In the genomic region with DNA sequence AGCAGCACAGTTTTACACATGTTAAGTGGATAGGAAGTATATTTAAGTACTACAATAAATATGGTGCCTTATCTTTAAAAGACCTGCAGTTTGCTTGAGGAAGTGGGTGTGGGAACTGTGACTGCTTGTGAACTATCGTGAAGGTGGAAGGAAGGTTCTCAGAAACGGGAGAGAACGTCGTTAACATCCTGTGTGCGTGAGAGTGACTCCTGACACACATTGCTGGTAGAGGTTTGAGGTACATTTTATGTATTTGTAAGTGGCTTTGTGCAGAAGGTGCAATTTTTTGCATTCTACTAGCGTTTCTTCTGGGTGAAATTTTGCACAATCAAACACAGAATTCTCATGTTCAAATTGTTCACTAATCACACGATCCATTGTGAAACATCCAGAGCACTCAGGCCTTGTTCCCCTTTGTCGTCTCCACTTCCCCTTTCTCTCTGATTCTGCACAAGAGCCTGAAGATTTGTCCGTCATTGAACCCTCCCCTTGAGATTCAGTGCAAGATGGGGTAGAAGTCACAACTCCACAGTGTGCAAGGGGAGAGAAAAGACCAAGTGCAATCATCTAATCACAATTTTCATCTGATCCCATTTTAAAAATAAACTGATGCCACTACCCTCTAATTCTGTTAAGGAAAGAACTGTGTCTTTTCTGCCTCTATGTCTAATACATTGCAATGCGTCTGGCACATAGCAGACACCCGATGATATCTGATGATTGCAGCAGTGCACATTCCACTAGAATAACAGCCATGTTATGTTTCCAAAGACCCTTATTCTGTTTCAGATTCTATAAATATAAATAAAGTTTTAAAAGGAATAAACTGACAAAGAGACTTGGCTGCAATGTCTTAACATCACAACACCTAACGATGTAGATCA, we compare ENCODE assay signal across 22 cellular contexts.
DNase-seq lines count a peak whose midpoint lies in the region; ATAC-seq and TF ChIP-seq lines count a peak whose summit lies in the region.
"Had no signal": no experiment of that assay in that cellular context is flagged by ENCODE, and none has a peak within 500 bp of the region (broad histone marks: within the 10 kb centered on the region; RNA-seq: fewer than 3 reads in every experiment).

No MANE protein-coding gene starts in this region.

- no peaks in the 10 kb centered on the region for H3K36me3 Mint-ChIP-seq in CD4-positive, alpha-beta T cell (ENCODE audit: low read depth)
- no peaks in the 10 kb centered on the region for H3K36me3 Mint-ChIP-seq in T-helper 2 cell treated with Interferon-gamma antibody and Interleukin-4, amounts not matched to agents 5 μg/mL and 100 μg/mL, for 36 hours (ENCODE audit: low read depth)
- H3K36me3 Mint-ChIP-seq: memory B cell had no signal

- peak overlapping the region; percentile 8 for H3K4me3 Mint-ChIP-seq in CD4-positive, alpha-beta T cell
- no peak overlapping the region for H3K4me3 Mint-ChIP-seq in T-helper 2 cell treated with Interferon-gamma antibody and Interleukin-4, amounts not matched to agents 5 μg/mL and 100 μg/mL, for 36 hours
- H3K4me3 Mint-ChIP-seq: activated naive CD8-positive, alpha-beta T cell treated with anti-CD3 and anti-CD28 coated beads, Interleukin-2, amount 50 U/mL, for 24 hours; B cell; memory B cell; WTC11 had no signal

- H3K27ac Mint-ChIP-seq in CD4-positive, alpha-beta T cell: no peak overlapping the region
- peak overlapping the region; percentile 12 for H3K27ac Mint-ChIP-seq in T-helper 2 cell treated with Interferon-gamma antibody and Interleukin-4, amounts not matched to agents 5 μg/mL and 100 μg/mL, for 36 hours
- H3K27ac Mint-ChIP-seq: activated naive CD8-positive, alpha-beta T cell treated with anti-CD3 and anti-CD28 coated beads, Interleukin-2, amount 50 U/mL, for 24 hours; B cell; memory B cell; WTC11 had no signal

- H3K4me1 ChIP-seq in lower lobe of right lung (peaks cover under 1% of the 10 kb centered on the region), gastroesophageal sphincter (no peaks in the 10 kb centered on the region)
- H3K4me1 ChIP-seq: SJSA1, vagina had no signal

- H3K9me3 Mint-ChIP-seq in CD4-positive, alpha-beta T cell: peaks cover 2% of the 10 kb centered on the region
- H3K9me3 Mint-ChIP-seq in T-helper 2 cell treated with Interferon-gamma antibody and Interleukin-4, amounts not matched to agents 5 μg/mL and 100 μg/mL, for 36 hours: peaks cover 6% of the 10 kb centered on the region

- H3K27me3 ChIP-seq in CD4-positive, alpha-beta T cell (ENCODE audit: control insufficient read depth, insufficient read depth, low read length): no peaks in the 10 kb centered on the region
- H3K27me3 ChIP-seq in lower lobe of right lung (ENCODE audit: low read depth) (no peaks in the 10 kb centered on the region), gastroesophageal sphincter (no peaks in the 10 kb centered on the region)
- H3K27me3 ChIP-seq: SJSA1, vagina had no signal

- no peak for TF ChIP-seq EP300 in gastroesophageal sphincter (IDR thresholded peaks at IDR 0.05)

- DNase-seq in CD4-positive, alpha-beta T cell: no peak
- DNase-seq in KG1 (lab: John Stamatoyannopoulos, UW) (peak; percentile 63), lower lobe of right lung (no peak), T-helper 9 cell (no peak)
- no peak for DNase-seq in T-helper 2 cell treated with Interferon-gamma antibody and Interleukin-4, amounts not matched to agents 5 μg/mL and 100 μg/mL, for 36 hours (ENCODE audit: low spot score)
- DNase-seq: activated CD8-positive, alpha-beta memory T cell treated with anti-CD3 and anti-CD28 coated beads, Interleukin-2, amount 50 U/mL, for 48 hours; activated naive CD8-positive, alpha-beta T cell treated with anti-CD3 and anti-CD28 coated beads, Interleukin-2, amount 50 U/mL, for 24 hours; caudate nucleus; DMS153; effector CD8-positive, alpha-beta T cell; NCI-H1105; NCI-H2171; stimulated activated naive CD4-positive, alpha-beta T cell treated with Interleukin-2 at 50 U/mL for 16 hours had no signal

- no peaks in the 10 kb centered on the region for H3K9me3 ChIP-seq in CD4-positive, alpha-beta T cell (ENCODE audit: control insufficient read depth, low read length)
- H3K9me3 ChIP-seq in lower lobe of right lung: no peaks in the 10 kb centered on the region
- H3K9me3 ChIP-seq in gastroesophageal sphincter: no peaks in the 10 kb centered on the region
- H3K9me3 ChIP-seq: SJSA1, vagina had no signal

- 75 to 86% methylated on average over 11 to 12 of the region's 12 CpGs for WGBS in gastroesophageal sphincter (ENCODE audit: low coverage in 1 of 2), 2 donors

- CTCF ChIA-PET in CD4-positive, alpha-beta T cell (lab: Charles Lee): no interaction called here

- peaks cover 9% of the 10 kb centered on the region for H3K4me1 Mint-ChIP-seq in CD4-positive, alpha-beta T cell (ENCODE audit: low read depth)
- peaks cover 5% of the 10 kb centered on the region for H3K4me1 Mint-ChIP-seq in T-helper 2 cell treated with Interferon-gamma antibody and Interleukin-4, amounts not matched to agents 5 μg/mL and 100 μg/mL, for 36 hours (ENCODE audit: low read depth)
- H3K4me1 Mint-ChIP-seq: B cell, memory B cell had no signal

- no peak for TF ChIP-seq POLR2A in gastroesophageal sphincter (IDR thresholded peaks at IDR 0.05)

- H3K4me3 ChIP-seq in lower lobe of right lung: no peak overlapping the region
- H3K4me3 ChIP-seq in gastroesophageal sphincter: no peak overlapping the region
- H3K4me3 ChIP-seq: SJSA1, skin epidermis, vagina had no signal

- H3K27ac ChIP-seq in CD4-positive, alpha-beta T cell (ENCODE audit: low read depth, low read length): no peak overlapping the region
- H3K27ac ChIP-seq in lower lobe of right lung (no peak overlapping the region), gastroesophageal sphincter (no peak overlapping the region)
- H3K27ac ChIP-seq: SJSA1, skin epidermis, vagina had no signal

- H3K27me3 Mint-ChIP-seq in CD4-positive, alpha-beta T cell: no peaks in the 10 kb centered on the region
- H3K27me3 Mint-ChIP-seq in T-helper 2 cell treated with Interferon-gamma antibody and Interleukin-4, amounts not matched to agents 5 μg/mL and 100 μg/mL, for 36 hours (ENCODE audit: low read depth): no peaks in the 10 kb centered on the region
- H3K27me3 Mint-ChIP-seq: activated naive CD8-positive, alpha-beta T cell treated with anti-CD3 and anti-CD28 coated beads, Interleukin-2, amount 50 U/mL, for 24 hours; B cell; memory B cell had no signal

- ATAC-seq in CD4-positive, alpha-beta T cell (ENCODE audit: poor library complexity): no peak
- ATAC-seq in lower lobe of right lung: peak; percentile 58 to 71
- ATAC-seq in GM18502 (IDR thresholded peaks at IDR 0.05; ENCODE audit: poor library complexity, unreplicated experiment): no peak
- no peak for ATAC-seq in gastroesophageal sphincter
- ATAC-seq in GM18861 (IDR thresholded peaks at IDR 0.05; ENCODE audit: unreplicated experiment): no peak
- ATAC-seq: activated naive CD8-positive, alpha-beta T cell treated with anti-CD3 and anti-CD28 coated beads, Interleukin-2, amount 50 U/mL, for 24 hours; WTC11 had no signal

- TF ChIP-seq CTCF in CD4-positive, alpha-beta T cell (IDR thresholded peaks at IDR 0.05): no peak
- no peak for TF ChIP-seq CTCF in lower lobe of right lung (IDR thresholded peaks at IDR 0.05)
- no peak for TF ChIP-seq CTCF in gastroesophageal sphincter (IDR thresholded peaks at IDR 0.05)

- POLR2A ChIA-PET in CD4-positive, alpha-beta T cell (lab: Charles Lee): no interaction called here

- intact Hi-C loops in CD4-positive, alpha-beta T cell (cut with DNase I, micrococcal nuclease): no loop called here
- intact Hi-C loops in lower lobe of right lung (cut with DNase I): no loop called here

- no peaks in the 10 kb centered on the region for H3K36me3 ChIP-seq in lower lobe of right lung
- H3K36me3 ChIP-seq in gastroesophageal sphincter: no peaks in the 10 kb centered on the region
- H3K36me3 ChIP-seq: SJSA1, vagina had no signal

Comparison
In these comparisons a context has a peak if more than half of its experiments do, and no peak if none do; other contexts are left out.
1. ATAC-seq: peak in lower lobe of right lung (2 of 2); none in CD4-positive, alpha-beta T cell (single experiment), GM18502 (single experiment), gastroesophageal sphincter (single experiment) and GM18861 (single experiment).